In genomic region chr2:9703085-9703641, GRCh38 we compare ENCODE assay signal across 8 cellular contexts.
DNase-seq lines count a peak whose midpoint lies in the region; ATAC-seq and TF ChIP-seq lines count a peak whose summit lies in the region.

No MANE protein-coding gene starts in this region.

- DNase-seq in GM23248 (peak; percentile 99), Peyer's patch (peak in 2 of 3 donors; percentile 20 to 52), activated gamma-delta T cell treated with Interleukin-2 at 50 U/mL for 16 hours (peak; percentile 89), right atrium auricular region (ENCODE audit: low spot score) (peak; percentile 70), NCI-H1417 (lab: John Stamatoyannopoulos, UW) (no peak)
- peak; percentile 63 to 78 (median 73) for DNase-seq in stimulated activated CD4-positive, alpha-beta T cell treated with anti-CD3 and anti-CD28 coated beads, TNF-alpha, amount 100 ng/mL, for 48 hours (ENCODE audit: low read depth in 3 of 3)

- ATAC-seq in HG02571 (IDR thresholded peaks at IDR 0.05; ENCODE audit: unreplicated experiment): no peak
- ATAC-seq in GM21423 (IDR thresholded peaks at IDR 0.05; ENCODE audit: unreplicated experiment): no peak

- H3K27me3 ChIP-seq in GM23248 (replicated peaks; ENCODE audit: insufficient read depth): no peaks in the 10 kb centered on the region
- no peaks in the 10 kb centered on the region for H3K27me3 ChIP-seq in Peyer's patch
- H3K27me3 ChIP-seq in right atrium auricular region: no peaks in the 10 kb centered on the region

- peak overlapping the region; percentile 62 for H3K9ac ChIP-seq in GM23248

- H3K4me1 ChIP-seq in GM23248 (ENCODE audit: insufficient read depth) (peaks cover 27% of the 10 kb centered on the region), Peyer's patch (peaks cover 0 to 16% (median 0%) of the 10 kb centered on the region in 4 donors), right atrium auricular region (peaks cover 0 to 20% of the 10 kb centered on the region in 2 donors)

- no peak overlapping the region for H2AFZ ChIP-seq in GM23248

- no peak for TF ChIP-seq POLR2A in Peyer's patch (IDR thresholded peaks at IDR 0.05)

- H3K36me3 ChIP-seq in GM23248 (ENCODE audit: low read depth) (no peaks in the 10 kb centered on the region), Peyer's patch (no peaks in the 10 kb centered on the region), right atrium auricular region (no peaks in the 10 kb centered on the region)

- peak overlapping the region; percentile 81 for H3K27ac ChIP-seq in GM23248
- H3K27ac ChIP-seq in Peyer's patch: no peak overlapping the region
- peak overlapping the region in 1 of 2 donors; percentile 22 for H3K27ac ChIP-seq in right atrium auricular region

- H3K9me3 ChIP-seq in GM23248 (ENCODE audit: low read depth) (no peaks in the 10 kb centered on the region), Peyer's patch (no peaks in the 10 kb centered on the region), right atrium auricular region (no peaks in the 10 kb centered on the region)

- TF ChIP-seq CTCF in Peyer's patch (IDR thresholded peaks at IDR 0.05): no peak
- TF ChIP-seq CTCF in right atrium auricular region (IDR thresholded peaks at IDR 0.05): no peak

- peak overlapping the region; percentile 76 for H3K4me2 ChIP-seq in GM23248 (ENCODE audit: unreplicated experiment)

- no peaks in the 10 kb centered on the region for H3K9me2 ChIP-seq in GM23248 (ENCODE audit: insufficient read depth)

- H3K79me2 ChIP-seq in GM23248 (ENCODE audit: insufficient read depth): no peaks in the 10 kb centered on the region

- in situ Hi-C loops in GM23248 (cut with MboI): no loop called here

- peaks cover 18% of the 10 kb centered on the region; the same call in 1 of the 2 replicates for H3F3A ChIP-seq in GM23248 (ENCODE audit: insufficient read depth)

- no peak overlapping the region for H3K4me3 ChIP-seq in GM23248
- H3K4me3 ChIP-seq in Peyer's patch: no peak overlapping the region
- no peak overlapping the region for H3K4me3 ChIP-seq in right atrium auricular region

- H4K20me1 ChIP-seq in GM23248 (ENCODE audit: insufficient read depth): no peaks in the 10 kb centered on the region

- 5 to 6% methylated on average over 10 of the region's 10 CpGs for WGBS in GM23248 (ENCODE audit: low coverage in 1 of 2, low lambda C conversion rate in 2 of 2, missing lambda C conversion rate in 2 of 2), 2 experiments

Comparison
In these comparisons a context has a peak if more than half of its experiments do, and no peak if none do; other contexts are left out.
1. DNase-seq: peak in GM23248 (single experiment), Peyer's patch (2 of 3), activated gamma-delta T cell treated with Interleukin-2 at 50 U/mL for 16 hours (single experiment), right atrium auricular region (single experiment) and stimulated activated CD4-positive, alpha-beta T cell treated with anti-CD3 and anti-CD28 coated beads, TNF-alpha, amount 100 ng/mL, for 48 hours (3 of 3); none in NCI-H1417 (0 of 3).